In the genomic region with DNA sequence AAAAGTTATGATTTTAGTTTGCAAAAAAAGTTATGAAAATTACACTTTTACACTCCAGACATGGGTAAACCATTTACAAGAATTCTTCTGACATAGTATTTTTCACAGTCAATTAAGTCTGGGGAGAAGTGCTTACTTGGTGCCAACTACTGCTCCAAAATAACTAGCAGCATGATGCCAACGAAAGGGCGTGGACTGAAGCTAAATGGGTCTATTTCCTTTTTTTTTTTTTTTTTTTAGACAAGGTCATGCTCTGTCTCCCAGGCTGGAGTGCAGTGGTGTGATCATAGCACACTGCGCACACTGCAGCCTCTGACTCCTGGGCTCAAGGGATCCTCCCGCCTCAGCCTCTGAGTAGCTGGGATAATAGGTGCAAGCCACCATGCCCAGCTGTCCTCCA, we compare ENCODE assay signal across 22 cellular contexts.
"Had no signal": no experiment of that assay in that cellular context is flagged by ENCODE, and none has a peak within 500 bp of the region (broad histone marks: within the 10 kb centered on the region; RNA-seq: fewer than 3 reads in every experiment).

No MANE protein-coding gene starts in this region.

- H3K27me3 ChIP-seq: gastrocnemius medialis, neural progenitor cell, ovary, transverse colon had no signal

- H3K27ac ChIP-seq: esophagus muscularis mucosa, gastrocnemius medialis, neural progenitor cell, ovary, stomach, thoracic aorta, transverse colon had no signal

- ATAC-seq: gastrocnemius medialis, left colon, mucosa of descending colon, natural killer cell, right cardiac atrium had no signal

- DNase-seq: cortex of kidney; effector memory CD4-positive, alpha-beta T cell; gastrocnemius medialis; glutamatergic neuron; islet precursor cell; left colon; mammary epithelial cell; natural killer cell; nucleus accumbens; ovary; right cardiac atrium; small intestine; stimulated activated CD4-positive, alpha-beta T cell treated with anti-CD3 and anti-CD28 coated beads, Interleukin-12 subunit alpha, Interleukin-12 subunit beta, amount 100 ng/mL, for 4 hours; stimulated activated naive CD4-positive, alpha-beta T cell; stomach; substantia nigra; transverse colon had no signal

- H3K4me3 ChIP-seq: esophagus muscularis mucosa, gastrocnemius medialis, mucosa of descending colon, neural progenitor cell, ovary, stomach, thoracic aorta, transverse colon had no signal

- H3K36me3 ChIP-seq: esophagus muscularis mucosa, gastrocnemius medialis, neural progenitor cell, ovary, stomach, thoracic aorta, transverse colon had no signal

- FAIRE-seq: endometrium, small intestine had no signal

- H3K9ac ChIP-seq: neural progenitor cell had no signal

- H3K9me3 ChIP-seq: esophagus muscularis mucosa, gastrocnemius medialis, mucosa of descending colon, stomach, thoracic aorta, transverse colon had no signal

- H2AFZ ChIP-seq: neural progenitor cell had no signal

- H3K4me2 ChIP-seq: neural progenitor cell had no signal

- H3K4me1 ChIP-seq: esophagus muscularis mucosa, gastrocnemius medialis, stomach had no signal
